Comparison of ENCODE assay signal across 1 cellular context in genomic region chr4:83219344-83219990, GRCh38.
TF ChIP-seq lines count a peak whose summit lies in the region.

No MANE protein-coding gene starts in this region.

TF ChIP-seq in GM12878, 131 proteins besides CTCF, POLR2A, EP300 and RAD21 (continued from another document):
- no peak for TF ChIP-seq HDAC6 (IDR thresholded peaks at IDR 0.05; ENCODE audit: unreplicated experiment)
- TF ChIP-seq JUNB (IDR thresholded peaks at IDR 0.05) = peak; percentile 65; the same call in 1 of the 2 replicates
- no peak for TF ChIP-seq STAT1 (conservative IDR thresholded peaks at IDR 0.05)
- no peak for TF ChIP-seq BMI1 (IDR thresholded peaks at IDR 0.05; ENCODE audit: borderline replicate concordance)
- TF ChIP-seq FOXM1 (IDR thresholded peaks at IDR 0.05; ENCODE audit: low read depth, low read length) = peak; percentile 28; the same call in 1 of the 2 replicates
- no peak for TF ChIP-seq SUZ12 (IDR thresholded peaks at IDR 0.05; ENCODE audit: unreplicated experiment)
- peak; percentile 34 to 80 for TF ChIP-seq IKZF2 (IDR thresholded peaks at IDR 0.05)
- TF ChIP-seq, protein P1, sequence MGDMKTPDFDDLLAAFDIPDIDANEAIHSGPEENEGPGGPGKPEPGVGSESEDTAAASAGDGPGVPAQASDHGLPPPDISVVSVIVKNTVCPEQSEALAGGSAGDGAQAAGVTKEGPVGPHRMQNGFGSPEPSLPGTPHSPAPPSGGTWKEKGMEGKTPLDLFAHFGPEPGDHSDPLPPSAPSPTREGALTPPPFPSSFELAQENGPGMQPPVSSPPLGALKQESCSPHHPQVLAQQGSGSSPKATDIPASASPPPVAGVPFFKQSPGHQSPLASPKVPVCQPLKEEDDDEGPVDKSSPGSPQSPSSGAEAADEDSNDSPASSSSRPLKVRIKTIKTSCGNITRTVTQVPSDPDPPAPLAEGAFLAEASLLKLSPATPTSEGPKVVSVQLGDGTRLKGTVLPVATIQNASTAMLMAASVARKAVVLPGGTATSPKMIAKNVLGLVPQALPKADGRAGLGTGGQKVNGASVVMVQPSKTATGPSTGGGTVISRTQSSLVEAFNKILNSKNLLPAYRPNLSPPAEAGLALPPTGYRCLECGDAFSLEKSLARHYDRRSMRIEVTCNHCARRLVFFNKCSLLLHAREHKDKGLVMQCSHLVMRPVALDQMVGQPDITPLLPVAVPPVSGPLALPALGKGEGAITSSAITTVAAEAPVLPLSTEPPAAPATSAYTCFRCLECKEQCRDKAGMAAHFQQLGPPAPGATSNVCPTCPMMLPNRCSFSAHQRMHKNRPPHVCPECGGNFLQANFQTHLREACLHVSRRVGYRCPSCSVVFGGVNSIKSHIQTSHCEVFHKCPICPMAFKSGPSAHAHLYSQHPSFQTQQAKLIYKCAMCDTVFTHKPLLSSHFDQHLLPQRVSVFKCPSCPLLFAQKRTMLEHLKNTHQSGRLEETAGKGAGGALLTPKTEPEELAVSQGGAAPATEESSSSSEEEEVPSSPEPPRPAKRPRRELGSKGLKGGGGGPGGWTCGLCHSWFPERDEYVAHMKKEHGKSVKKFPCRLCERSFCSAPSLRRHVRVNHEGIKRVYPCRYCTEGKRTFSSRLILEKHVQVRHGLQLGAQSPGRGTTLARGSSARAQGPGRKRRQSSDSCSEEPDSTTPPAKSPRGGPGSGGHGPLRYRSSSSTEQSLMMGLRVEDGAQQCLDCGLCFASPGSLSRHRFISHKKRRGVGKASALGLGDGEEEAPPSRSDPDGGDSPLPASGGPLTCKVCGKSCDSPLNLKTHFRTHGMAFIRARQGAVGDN (IDR thresholded peaks at IDR 0.05) = peak; percentile 77
- TF ChIP-seq RUNX3 (IDR thresholded peaks at IDR 0.05; ENCODE audit: low read length) = peak; percentile 40; the same call in 1 of the 2 replicates
- no peak for TF ChIP-seq SP1 (IDR thresholded peaks at IDR 0.05; ENCODE audit: low read depth, low read length)
- TF ChIP-seq SPI1 (IDR thresholded peaks at IDR 0.05; ENCODE audit: borderline replicate concordance, insufficient read depth, low read depth, low read length) = 0 out of 2 replicates have a peak, but pooled peaks have one; percentile 21
- TF ChIP-seq FOXK2 (IDR thresholded peaks at IDR 0.05) = no peak
- no peak for TF ChIP-seq WRNIP1 (IDR thresholded peaks at IDR 0.05; ENCODE audit: borderline replicate concordance, low read depth, low read length)
- no peak for TF ChIP-seq ESRRA (IDR thresholded peaks at IDR 0.05; ENCODE audit: low read length)
- no peak for TF ChIP-seq TCF7 (IDR thresholded peaks at IDR 0.05; ENCODE audit: borderline replicate concordance)
- TF ChIP-seq ZNF24 (IDR thresholded peaks at IDR 0.05) = no peak
- TF ChIP-seq MEF2B (IDR thresholded peaks at IDR 0.05; ENCODE audit: partially characterized antibody, poor library complexity, severe bottlenecking) = peak; percentile 75
- TF ChIP-seq, protein P2, sequence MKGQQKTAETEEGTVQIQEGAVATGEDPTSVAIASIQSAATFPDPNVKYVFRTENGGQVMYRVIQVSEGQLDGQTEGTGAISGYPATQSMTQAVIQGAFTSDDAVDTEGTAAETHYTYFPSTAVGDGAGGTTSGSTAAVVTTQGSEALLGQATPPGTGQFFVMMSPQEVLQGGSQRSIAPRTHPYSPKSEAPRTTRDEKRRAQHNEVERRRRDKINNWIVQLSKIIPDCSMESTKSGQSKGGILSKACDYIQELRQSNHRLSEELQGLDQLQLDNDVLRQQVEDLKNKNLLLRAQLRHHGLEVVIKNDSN (IDR thresholded peaks at IDR 0.05; ENCODE audit: borderline replicate concordance, extremely low read length, insufficient read depth, low read depth, low read length) = peak; percentile 23
